Comparison of ENCODE assay signal across 7 cellular contexts in genomic region chr11:61917357-61918109, GRCh38. TPM values are rescaled to one million over a fixed set of nuclear protein-coding genes. Genes with fewer than 3 reads are reported as not detected.
DNase-seq lines count a peak whose midpoint lies in the region; ATAC-seq and TF ChIP-seq lines count a peak whose summit lies in the region.

RAB3IL1 (minus strand) TSS chr11:61917566; CDS start chr11:61917367, 199 bp downstream.

- no peaks in the 10 kb centered on the region for H3K36me3 ChIP-seq in ES-I3 (ENCODE audit: insufficient read depth, low read length)
- no peaks in the 10 kb centered on the region for H3K36me3 ChIP-seq in mammary epithelial cell (ENCODE audit: insufficient read depth, low read length)

- TF ChIP-seq CTCF in mammary epithelial cell (conservative IDR thresholded peaks at IDR 0.05 in 1 of 2, IDR thresholded peaks at IDR 0.05 in 1 of 2; ENCODE audit: extremely low read depth in 1 of 2, insufficient read depth in 1 of 2, low read depth in 1 of 2, low read length in 2 of 2) = no peak

- CTCF ChIA-PET in mammary epithelial cell (lab: Charles Lee; ENCODE audit: low non-redundant PET) = no interaction called here

- peaks cover 6% of the 10 kb centered on the region for H3K27me3 ChIP-seq in mammary epithelial cell (ENCODE audit: insufficient read depth, low read length)

- no peaks in the 10 kb centered on the region for H4K20me1 ChIP-seq in mammary epithelial cell (ENCODE audit: insufficient read depth, low read length)

- no TSS peak for BruUV-seq in mammary epithelial cell (replicated peaks; lab: Mats Ljungman, UMichigan)

- DNase-seq in NCI-H2196 treated with DMSO at 0.1 percent for 48 hours (lab: John Stamatoyannopoulos, UW; ENCODE audit: unreplicated experiment) (peak; percentile 9), mammary epithelial cell (no peak), iPS-NIHi7 (ENCODE audit: extremely low spot score) (peak; percentile 90), skeletal muscle cell (ENCODE audit: low read depth) (no peak), cortex of kidney (lab: John Stamatoyannopoulos, UW) (no peak)

- no peaks in the 10 kb centered on the region for H3K79me2 ChIP-seq in mammary epithelial cell (ENCODE audit: insufficient read depth, low read length)

- dilution Hi-C loops in mammary epithelial cell (cut with HindIII; ENCODE audit: low sequenced_read_pairs) = no loop called here

- no peak for ATAC-seq in GM18868 (IDR thresholded peaks at IDR 0.05; ENCODE audit: unreplicated experiment)

- H3K4me1 ChIP-seq in ES-I3 (ENCODE audit: insufficient read depth, low read length) (peaks cover 16% of the 10 kb centered on the region), mammary epithelial cell (ENCODE audit: insufficient read depth, low read length) (peaks cover 6% of the 10 kb centered on the region)

- H3K4me3 ChIP-seq in mammary epithelial cell (replicated peaks in 1 of 3; ENCODE audit: insufficient read depth in 1 of 3, low read depth in 2 of 3, low read length in 3 of 3) (peak within 1 kb of the TSS; percentile 38 to 59 (median 57)), skeletal muscle cell (ENCODE audit: low read depth, low read length) (peak within 1 kb of the TSS; percentile 57)

- no peaks in the 10 kb centered on the region for H3K9me3 ChIP-seq in ES-I3 (ENCODE audit: control insufficient read depth, insufficient read depth, low read length)
- no peaks in the 10 kb centered on the region for H3K9me3 ChIP-seq in mammary epithelial cell (replicated peaks; ENCODE audit: insufficient read depth, low read length)

- H3K9ac ChIP-seq in ES-I3 (ENCODE audit: low read depth, low read length) (peak within 1 kb of the TSS; percentile 75), mammary epithelial cell (ENCODE audit: insufficient read depth, low read length) (no peak within 1 kb of the TSS)

- 8% methylated on average over 4 of the region's 68 CpGs for WGBS in mammary epithelial cell (ENCODE audit: low coverage, missing lambda C conversion rate)

- intact Hi-C loops in mammary epithelial cell (cut with micrococcal nuclease) = no loop called here

- H3K27ac ChIP-seq in mammary epithelial cell (ENCODE audit: insufficient read depth, low read depth, low read length) = no peak within 1 kb of the TSS

- peak within 1 kb of the TSS; percentile 80 for H2AFZ ChIP-seq in mammary epithelial cell (ENCODE audit: low read depth, low read length)

- peak within 1 kb of the TSS; percentile 98 for H3K4me2 ChIP-seq in mammary epithelial cell (ENCODE audit: insufficient read depth, low read depth, low read length)

- in situ Hi-C loops in mammary epithelial cell (cut with MboI; ENCODE audit: low sequenced_read_pairs in 2 of 2) = no loop called here

RNA-seq across cellular contexts. Expression of gene RAB3IL1, which starts in this region (rescaled TPM):
- total RNA-seq in mammary epithelial cell = 1 to 10 TPM; 1.4 to 2.3 TPM
- polyA plus RNA-seq in mammary epithelial cell = 1.00 TPM
- polyA minus RNA-seq in mammary epithelial cell = 0.57 TPM

Comparison
In these comparisons a context has a peak if more than half of its experiments do, and no peak if none do; other contexts are left out.
1. DNase-seq: peak in NCI-H2196 treated with DMSO at 0.1 percent for 48 hours (single experiment) and iPS-NIHi7 (single experiment); none in mammary epithelial cell (single experiment), skeletal muscle cell (single experiment) and cortex of kidney (single experiment).